ENCODE assay signal across 7 cellular contexts in the genomic region with DNA sequence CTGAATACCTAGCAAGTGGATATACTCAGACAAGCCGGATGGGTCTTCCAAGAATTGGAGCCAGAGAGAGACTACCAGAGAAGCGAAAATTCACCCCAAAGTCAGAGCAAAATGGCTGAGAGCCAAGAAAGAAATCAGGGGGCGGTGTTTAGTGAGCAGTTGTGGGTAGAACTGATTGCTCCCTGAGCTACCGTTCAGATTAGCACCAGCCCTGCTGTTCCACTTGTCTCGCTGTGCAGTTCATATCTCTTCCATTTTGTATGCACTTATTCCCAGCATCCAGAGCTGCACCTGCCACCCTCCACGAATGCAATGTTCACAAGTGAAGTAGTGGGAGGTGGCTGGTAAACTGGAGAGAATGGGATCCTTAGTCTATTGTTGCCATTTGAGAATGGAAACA. TPM values are rescaled to one million over a fixed set of nuclear protein-coding genes. Genes with fewer than 3 reads are reported as not detected.
"Had no signal": no experiment of that assay in that cellular context is flagged by ENCODE, and none has a peak within 500 bp of the region (broad histone marks: within the 10 kb centered on the region; RNA-seq: fewer than 3 reads in every experiment).

No MANE protein-coding gene starts in this region.

- H3K9me3 Mint-ChIP-seq: H9 had no signal

- H3K4me3 Mint-ChIP-seq: H9 had no signal

- H2AFZ ChIP-seq: GM23248 had no signal

- H3K9ac ChIP-seq: GM23248 had no signal

- FAIRE-seq: H1, H54 had no signal

- DNase-seq: GM23248, H9, HCEC 1CT, IMR-90, KBM-7 had no signal

- H3K4me3 ChIP-seq: GM23248 had no signal

- H3K27ac ChIP-seq: GM23248 had no signal

- H3K27ac Mint-ChIP-seq: H9 had no signal

RNA-seq across cellular contexts. Expression of gene DRD2, which starts 25.5 kb away (rescaled TPM):
- total RNA-seq: GM23248, IMR-90 had no signal
- polyA plus RNA-seq: GM23248, IMR-90 had no signal
